In the genomic region with DNA sequence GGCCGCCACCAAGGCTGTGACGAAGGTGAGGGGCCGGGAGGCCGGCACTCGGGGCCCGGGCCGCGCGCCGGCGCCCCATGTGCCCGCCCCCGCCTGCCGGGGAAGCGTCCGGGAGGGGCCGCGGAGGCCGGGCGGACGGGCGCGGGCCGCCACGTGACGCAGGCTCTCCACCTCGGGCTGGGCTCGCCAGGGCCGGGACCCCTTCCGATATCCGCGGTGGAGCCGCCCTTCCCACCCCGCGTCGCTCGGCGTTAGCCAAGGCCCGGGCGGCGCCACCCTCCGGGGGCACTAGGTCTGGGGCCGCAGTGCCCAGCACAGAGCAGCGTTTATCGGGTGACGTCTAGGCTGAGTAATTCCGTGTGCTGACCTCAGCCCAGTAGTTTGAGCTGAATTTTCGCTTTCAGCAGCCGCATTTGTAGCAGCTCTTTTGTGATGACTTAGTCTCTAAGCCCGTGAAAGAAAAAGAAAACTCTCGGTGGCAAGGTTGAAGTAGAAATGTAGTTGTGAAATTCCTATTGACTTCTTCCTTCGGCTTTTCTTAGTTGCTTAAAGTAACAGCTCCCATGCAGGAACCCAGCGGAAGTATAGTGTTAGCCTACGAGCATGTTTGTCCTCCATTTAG, we compare ENCODE assay signal across 8 cellular contexts. TPM values are rescaled to one million over a fixed set of nuclear protein-coding genes. Genes with fewer than 3 reads are reported as not detected.
DNase-seq lines count a peak whose midpoint lies in the region; ATAC-seq and TF ChIP-seq lines count a peak whose summit lies in the region.

No MANE protein-coding gene starts in this region.

- intact Hi-C loops in ascending aorta (cut with DNase I), result loop anchor here (5.0 to 10.0 kb wide), 6 partner anchors 88 to 1160 kb away; a partner anchor contains a TSS

- H3K9me3 ChIP-seq in RWPE2 (ENCODE audit: severe bottlenecking) (no peaks in the 10 kb centered on the region), ascending aorta (no peaks in the 10 kb centered on the region), iPS DF 6.9 (ENCODE audit: control insufficient read depth, insufficient read depth, low read length) (no peaks in the 10 kb centered on the region), skeletal muscle tissue (ENCODE audit: control insufficient read depth in 3 of 3, low read length in 3 of 3) (no peaks in the 10 kb centered on the region)

- H3K27ac ChIP-seq in RWPE2 (ENCODE audit: poor library complexity, severe bottlenecking), result peak overlapping the region; percentile 95
- H3K27ac ChIP-seq in ascending aorta, result peak overlapping the region; percentile 94 to 97
- H3K27ac ChIP-seq in iPS DF 6.9 (ENCODE audit: low read length), result no peak overlapping the region
- H3K27ac ChIP-seq in skeletal muscle tissue (ENCODE audit: low read depth, low read length), result peak overlapping the region; percentile 91

- WGBS in iPS DF 6.9 (ENCODE audit: insufficient coverage, insufficient read length), result no CpG with 5 or more reads among the region's 54 CpGs

- DNase-seq in GM13976 (ENCODE audit: low spot score) (peak; percentile 76), RWPE2 (ENCODE audit: low spot score) (no peak), ascending aorta (ENCODE audit: low spot score in 2 of 2) (peak; percentile 27 to 85), iPS DF 6.9 (ENCODE audit: low read depth, low spot score) (no peak), NCI-H526 treated with DMSO at 0.1 percent for 48 hours (lab: John Stamatoyannopoulos, UW) (no peak), NCI-H510A (lab: John Stamatoyannopoulos, UW) (no peak)

- H3K4me3 ChIP-seq in RWPE2 (ENCODE audit: severe bottlenecking), result peak overlapping the region; percentile 96
- peak overlapping the region; percentile 73 to 88 for H3K4me3 ChIP-seq in ascending aorta
- peak overlapping the region; percentile 80 for H3K4me3 ChIP-seq in iPS DF 6.9 (ENCODE audit: low read length)
- H3K4me3 ChIP-seq in skeletal muscle tissue (ENCODE audit: low read length in 3 of 3), result peak overlapping the region; percentile 79 to 92 (median 86)

- no peaks in the 10 kb centered on the region for H3K27me3 ChIP-seq in RWPE2 (ENCODE audit: insufficient read depth, poor library complexity, severe bottlenecking)
- no peaks in the 10 kb centered on the region for H3K27me3 ChIP-seq in ascending aorta
- no peaks in the 10 kb centered on the region for H3K27me3 ChIP-seq in iPS DF 6.9 (ENCODE audit: control insufficient read depth, insufficient read depth, low read length)
- H3K27me3 ChIP-seq in skeletal muscle tissue (ENCODE audit: control insufficient read depth in 3 of 3, insufficient read depth in 3 of 3, low read length in 3 of 3), result no peaks in the 10 kb centered on the region

- TF ChIP-seq CTCF in GM13976 (IDR thresholded peaks at IDR 0.05; ENCODE audit: borderline replicate concordance, control extremely low read depth, extremely low read depth, insufficient read depth, missing control alignments), result peak; percentile 27
- no peak for TF ChIP-seq CTCF in RWPE2 (IDR thresholded peaks at IDR 0.05; ENCODE audit: poor library complexity, severe bottlenecking)
- peak in 1 of 3 experiments; percentile 8 for TF ChIP-seq CTCF in ascending aorta (IDR thresholded peaks at IDR 0.05)

- H3K36me3 ChIP-seq in RWPE2 (ENCODE audit: low read depth) (peaks cover 50% of the 10 kb centered on the region), ascending aorta (peaks cover 9 to 36% of the 10 kb centered on the region in 2 donors), iPS DF 6.9 (ENCODE audit: control insufficient read depth, insufficient read depth, low read length) (no peaks in the 10 kb centered on the region; the same call in 1 of the 2 replicates), skeletal muscle tissue (ENCODE audit: control insufficient read depth in 3 of 3, insufficient read depth in 3 of 3, low read length in 3 of 3) (peaks cover 12 to 25% (median 19%) of the 10 kb centered on the region in 3 donors)

- H3K4me1 ChIP-seq in RWPE2 (ENCODE audit: insufficient read depth, poor library complexity, severe bottlenecking) (peaks cover 45% of the 10 kb centered on the region), ascending aorta (peaks cover 26 to 57% of the 10 kb centered on the region in 2 donors), iPS DF 6.9 (ENCODE audit: control insufficient read depth, insufficient read depth, low read length) (no peaks in the 10 kb centered on the region), skeletal muscle tissue (ENCODE audit: control insufficient read depth in 3 of 3, insufficient read depth in 3 of 3, low read length in 3 of 3) (peaks cover 35 to 46% (median 36%) of the 10 kb centered on the region in 3 donors)

- ATAC-seq in HG02798 (IDR thresholded peaks at IDR 0.05; ENCODE audit: poor library complexity, unreplicated experiment) (peak; percentile 30), RWPE2 (ENCODE audit: low read depth) (peak; percentile 13)

- H3K9ac ChIP-seq in skeletal muscle tissue (ENCODE audit: low read depth in 1 of 3, low read length in 3 of 3), result peak overlapping the region; percentile 87 to 95 (median 91)

- in situ Hi-C loops in GM13976 (cut with MboI; ENCODE audit: low sequenced_read_pairs, unreplicated experiment), result loop anchor here (10.0 kb wide), 1 partner anchor 110 kb away; no protein-coding TSS in a partner anchor

RNA-seq across cellular contexts. Expression of a gene that starts 0.9 kb away (rescaled TPM):
- total RNA-seq in ascending aorta (24.6 TPM), skeletal muscle tissue (121 TPM)

Comparison
In these comparisons a context has a peak if more than half of its experiments do, and no peak if none do; other contexts are left out.
1. DNase-seq: peak in GM13976 (single experiment) and ascending aorta (2 of 2); none in RWPE2 (single experiment), iPS DF 6.9 (single experiment), NCI-H526 treated with DMSO at 0.1 percent for 48 hours (single experiment) and NCI-H510A (single experiment).
2. Peak in every context shown above with its lines, with median percentiles within 50 percentile points of each other: H3K4me3 ChIP-seq.